Comparison of ENCODE assay signal across 1 cellular context in the genomic region with DNA sequence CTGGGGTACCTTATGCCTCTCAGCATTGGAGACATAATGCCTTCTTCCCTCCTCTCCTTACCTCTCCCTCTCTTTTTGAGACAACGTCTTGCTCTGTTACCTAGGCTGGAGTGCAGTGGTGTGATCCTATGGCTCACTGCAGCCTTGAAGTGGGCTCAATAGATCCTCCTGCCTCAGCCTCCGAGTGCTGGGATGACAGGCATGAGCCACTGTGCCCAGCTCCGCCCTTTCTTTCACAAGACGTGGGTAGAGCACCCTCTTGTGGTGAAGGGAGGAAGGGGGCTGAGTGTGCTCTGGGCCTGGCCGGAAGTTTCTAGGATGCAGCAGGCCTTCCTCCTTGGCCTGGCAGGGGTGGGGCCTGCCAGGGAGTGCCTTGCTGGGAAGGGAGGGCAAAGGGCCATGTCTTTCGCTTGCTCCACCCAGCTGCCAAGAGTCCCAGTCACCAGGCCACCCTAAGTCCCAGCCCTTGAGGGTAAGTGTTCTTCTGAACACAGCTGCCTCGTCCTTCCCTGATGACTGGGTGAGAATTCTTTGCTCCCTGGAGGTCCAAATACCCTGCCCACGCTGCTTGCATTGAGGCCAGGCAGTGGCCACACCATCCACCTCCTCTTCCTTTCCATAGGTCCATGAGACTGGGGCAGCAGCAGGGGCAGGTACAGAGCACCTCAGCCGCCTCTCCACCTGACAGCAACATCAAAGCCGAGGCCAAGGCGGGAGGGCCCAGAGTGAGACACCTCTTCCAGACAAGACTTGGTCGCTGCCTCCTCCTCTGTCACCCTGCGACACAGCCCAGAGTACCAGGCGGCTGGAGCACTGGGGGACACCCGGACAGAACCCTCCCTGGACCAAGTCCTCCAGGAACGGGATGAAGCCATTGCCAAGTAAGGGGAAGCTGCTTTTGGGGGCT.
A peak's percentile ranks its signal among the peaks of the same experiment; 100 is the strongest.
TF ChIP-seq lines count a peak whose summit lies in the region.

No MANE protein-coding gene starts in this region.

TF ChIP-seq in K562, 482 proteins besides CTCF, POLR2A, EP300 and RAD21 (continued from another document and continues in another):
- no peak for TF ChIP-seq E2F6 (IDR thresholded peaks at IDR 0.05; ENCODE audit: borderline replicate concordance in 1 of 2, extremely low read depth in 1 of 2, insufficient read depth in 1 of 2, insufficient read length in 1 of 2, low read depth in 1 of 2, low read length in 1 of 2, poor library complexity in 1 of 2, severe bottlenecking in 1 of 2)
- TF ChIP-seq, protein P1, sequence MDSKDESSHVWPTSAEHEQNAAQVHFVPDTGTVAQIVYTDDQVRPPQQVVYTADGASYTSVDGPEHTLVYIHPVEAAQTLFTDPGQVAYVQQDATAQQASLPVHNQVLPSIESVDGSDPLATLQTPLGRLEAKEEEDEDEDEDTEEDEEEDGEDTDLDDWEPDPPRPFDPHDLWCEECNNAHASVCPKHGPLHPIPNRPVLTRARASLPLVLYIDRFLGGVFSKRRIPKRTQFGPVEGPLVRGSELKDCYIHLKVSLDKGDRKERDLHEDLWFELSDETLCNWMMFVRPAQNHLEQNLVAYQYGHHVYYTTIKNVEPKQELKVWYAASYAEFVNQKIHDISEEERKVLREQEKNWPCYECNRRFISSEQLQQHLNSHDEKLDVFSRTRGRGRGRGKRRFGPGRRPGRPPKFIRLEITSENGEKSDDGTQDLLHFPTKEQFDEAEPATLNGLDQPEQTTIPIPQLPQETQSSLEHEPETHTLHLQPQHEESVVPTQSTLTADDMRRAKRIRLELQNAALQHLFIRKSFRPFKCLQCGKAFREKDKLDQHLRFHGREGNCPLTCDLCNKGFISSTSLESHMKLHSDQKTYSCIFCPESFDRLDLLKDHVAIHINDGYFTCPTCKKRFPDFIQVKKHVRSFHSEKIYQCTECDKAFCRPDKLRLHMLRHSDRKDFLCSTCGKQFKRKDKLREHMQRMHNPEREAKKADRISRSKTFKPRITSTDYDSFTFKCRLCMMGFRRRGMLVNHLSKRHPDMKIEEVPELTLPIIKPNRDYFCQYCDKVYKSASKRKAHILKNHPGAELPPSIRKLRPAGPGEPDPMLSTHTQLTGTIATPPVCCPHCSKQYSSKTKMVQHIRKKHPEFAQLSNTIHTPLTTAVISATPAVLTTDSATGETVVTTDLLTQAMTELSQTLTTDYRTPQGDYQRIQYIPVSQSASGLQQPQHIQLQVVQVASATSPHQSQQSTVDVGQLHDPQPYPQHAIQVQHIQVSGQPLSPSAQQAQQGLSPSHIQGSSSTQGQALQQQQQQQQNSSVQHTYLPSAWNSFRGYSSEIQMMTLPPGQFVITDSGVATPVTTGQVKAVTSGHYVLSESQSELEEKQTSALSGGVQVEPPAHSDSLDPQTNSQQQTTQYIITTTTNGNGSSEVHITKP (IDR thresholded peaks at IDR 0.05; ENCODE audit: partially characterized antibody), result no peak
- TF ChIP-seq ZNF785 (CRISPR knock-in tag; IDR thresholded peaks at IDR 0.05), result no peak
- no peak for TF ChIP-seq E2F3 (CRISPR knock-in tag; IDR thresholded peaks at IDR 0.05)
- TF ChIP-seq, protein P2, sequence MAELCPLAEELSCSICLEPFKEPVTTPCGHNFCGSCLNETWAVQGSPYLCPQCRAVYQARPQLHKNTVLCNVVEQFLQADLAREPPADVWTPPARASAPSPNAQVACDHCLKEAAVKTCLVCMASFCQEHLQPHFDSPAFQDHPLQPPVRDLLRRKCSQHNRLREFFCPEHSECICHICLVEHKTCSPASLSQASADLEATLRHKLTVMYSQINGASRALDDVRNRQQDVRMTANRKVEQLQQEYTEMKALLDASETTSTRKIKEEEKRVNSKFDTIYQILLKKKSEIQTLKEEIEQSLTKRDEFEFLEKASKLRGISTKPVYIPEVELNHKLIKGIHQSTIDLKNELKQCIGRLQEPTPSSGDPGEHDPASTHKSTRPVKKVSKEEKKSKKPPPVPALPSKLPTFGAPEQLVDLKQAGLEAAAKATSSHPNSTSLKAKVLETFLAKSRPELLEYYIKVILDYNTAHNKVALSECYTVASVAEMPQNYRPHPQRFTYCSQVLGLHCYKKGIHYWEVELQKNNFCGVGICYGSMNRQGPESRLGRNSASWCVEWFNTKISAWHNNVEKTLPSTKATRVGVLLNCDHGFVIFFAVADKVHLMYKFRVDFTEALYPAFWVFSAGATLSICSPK (IDR thresholded peaks at IDR 0.05; ENCODE audit: borderline replicate concordance), result no peak
- TF ChIP-seq U2AF1 (optimal IDR thresholded peaks at IDR 0.05; ENCODE audit: low read depth, low read length), result no peak
- no peak for TF ChIP-seq FOXO4 (CRISPR knock-in tag; IDR thresholded peaks at IDR 0.05)
- TF ChIP-seq, protein P3, sequence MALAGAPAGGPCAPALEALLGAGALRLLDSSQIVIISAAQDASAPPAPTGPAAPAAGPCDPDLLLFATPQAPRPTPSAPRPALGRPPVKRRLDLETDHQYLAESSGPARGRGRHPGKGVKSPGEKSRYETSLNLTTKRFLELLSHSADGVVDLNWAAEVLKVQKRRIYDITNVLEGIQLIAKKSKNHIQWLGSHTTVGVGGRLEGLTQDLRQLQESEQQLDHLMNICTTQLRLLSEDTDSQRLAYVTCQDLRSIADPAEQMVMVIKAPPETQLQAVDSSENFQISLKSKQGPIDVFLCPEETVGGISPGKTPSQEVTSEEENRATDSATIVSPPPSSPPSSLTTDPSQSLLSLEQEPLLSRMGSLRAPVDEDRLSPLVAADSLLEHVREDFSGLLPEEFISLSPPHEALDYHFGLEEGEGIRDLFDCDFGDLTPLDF (CRISPR knock-in tag; IDR thresholded peaks at IDR 0.05), result no peak
- no peak for TF ChIP-seq PREB (CRISPR knock-in tag; IDR thresholded peaks at IDR 0.05)
- peak; percentile 71; the same call in 1 of the 2 replicates for TF ChIP-seq ZBTB17 (CRISPR knock-in tag; IDR thresholded peaks at IDR 0.05)
- TF ChIP-seq ZNF134 (CRISPR knock-in tag; conservative IDR thresholded peaks at IDR 0.05), result no peak
- TF ChIP-seq NCOA4 (IDR thresholded peaks at IDR 0.05; ENCODE audit: partially characterized antibody), result no peak
- TF ChIP-seq ZNF143 (CRISPR knock-in tag; IDR thresholded peaks at IDR 0.05), result no peak
- no peak for TF ChIP-seq HMG20A (CRISPR knock-in tag; conservative IDR thresholded peaks at IDR 0.05)
- peak; percentile 84; the same call in 1 of the 2 replicates for TF ChIP-seq HDGF (IDR thresholded peaks at IDR 0.05)
- TF ChIP-seq XRCC3 (IDR thresholded peaks at IDR 0.05), result no peak
- no peak for TF ChIP-seq HLTF (IDR thresholded peaks at IDR 0.05)
- peak in 1 of 2 experiments; percentile 77; a peak in 1 of 4 replicates for TF ChIP-seq BCLAF1 (IDR thresholded peaks at IDR 0.05; ENCODE audit: borderline replicate concordance in 1 of 2, control insufficient read depth in 1 of 2, low read depth in 2 of 2, low read length in 1 of 2)
- no peak for TF ChIP-seq HDAC6 (IDR thresholded peaks at IDR 0.05; ENCODE audit: low read depth, low read length)
- TF ChIP-seq SRF (CRISPR knock-in tag; IDR thresholded peaks at IDR 0.05), result no peak
- no peak for TF ChIP-seq SRSF7 (optimal IDR thresholded peaks at IDR 0.05; ENCODE audit: low read depth, low read length)
- TF ChIP-seq HSF4 (CRISPR knock-in tag; IDR thresholded peaks at IDR 0.05; ENCODE audit: borderline replicate concordance), result no peak
- TF ChIP-seq KLF6 (CRISPR knock-in tag; IDR thresholded peaks at IDR 0.05; ENCODE audit: borderline replicate concordance), result no peak
- TF ChIP-seq VEZF1 (CRISPR knock-in tag; IDR thresholded peaks at IDR 0.05), result peak; percentile 57
- peak; percentile 52 to 87; a peak in 3 of 4 replicates for TF ChIP-seq RCOR1 (IDR thresholded peaks at IDR 0.05; ENCODE audit: borderline replicate concordance in 1 of 2, low read depth in 2 of 2, low read length in 2 of 2)
- TF ChIP-seq NCOR1 (IDR thresholded peaks at IDR 0.05), result no peak; the same call in 1 of the 2 replicates
- no peak for TF ChIP-seq ATF2 (CRISPR knock-in tag; IDR thresholded peaks at IDR 0.05)
- TF ChIP-seq SMAD3 (CRISPR knock-in tag; conservative IDR thresholded peaks at IDR 0.05), result no peak
- no peak for TF ChIP-seq TCF7 (IDR thresholded peaks at IDR 0.05; ENCODE audit: borderline replicate concordance)
- TF ChIP-seq, protein P4, sequence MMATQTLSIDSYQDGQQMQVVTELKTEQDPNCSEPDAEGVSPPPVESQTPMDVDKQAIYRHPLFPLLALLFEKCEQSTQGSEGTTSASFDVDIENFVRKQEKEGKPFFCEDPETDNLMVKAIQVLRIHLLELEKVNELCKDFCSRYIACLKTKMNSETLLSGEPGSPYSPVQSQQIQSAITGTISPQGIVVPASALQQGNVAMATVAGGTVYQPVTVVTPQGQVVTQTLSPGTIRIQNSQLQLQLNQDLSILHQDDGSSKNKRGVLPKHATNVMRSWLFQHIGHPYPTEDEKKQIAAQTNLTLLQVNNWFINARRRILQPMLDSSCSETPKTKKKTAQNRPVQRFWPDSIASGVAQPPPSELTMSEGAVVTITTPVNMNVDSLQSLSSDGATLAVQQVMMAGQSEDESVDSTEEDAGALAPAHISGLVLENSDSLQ (IDR thresholded peaks at IDR 0.05), result peak; percentile 94
- no peak for TF ChIP-seq PHB2 (IDR thresholded peaks at IDR 0.05; ENCODE audit: low read depth)
- 0 out of 2 replicates have a peak, but pooled peaks have one; percentile 39 for TF ChIP-seq SMARCA5 (IDR thresholded peaks at IDR 0.05)
- TF ChIP-seq PTBP1 (IDR thresholded peaks at IDR 0.05; ENCODE audit: low read depth, low read length), result no peak
